Comparison of ENCODE assay signal across 9 cellular contexts in the genomic region with DNA sequence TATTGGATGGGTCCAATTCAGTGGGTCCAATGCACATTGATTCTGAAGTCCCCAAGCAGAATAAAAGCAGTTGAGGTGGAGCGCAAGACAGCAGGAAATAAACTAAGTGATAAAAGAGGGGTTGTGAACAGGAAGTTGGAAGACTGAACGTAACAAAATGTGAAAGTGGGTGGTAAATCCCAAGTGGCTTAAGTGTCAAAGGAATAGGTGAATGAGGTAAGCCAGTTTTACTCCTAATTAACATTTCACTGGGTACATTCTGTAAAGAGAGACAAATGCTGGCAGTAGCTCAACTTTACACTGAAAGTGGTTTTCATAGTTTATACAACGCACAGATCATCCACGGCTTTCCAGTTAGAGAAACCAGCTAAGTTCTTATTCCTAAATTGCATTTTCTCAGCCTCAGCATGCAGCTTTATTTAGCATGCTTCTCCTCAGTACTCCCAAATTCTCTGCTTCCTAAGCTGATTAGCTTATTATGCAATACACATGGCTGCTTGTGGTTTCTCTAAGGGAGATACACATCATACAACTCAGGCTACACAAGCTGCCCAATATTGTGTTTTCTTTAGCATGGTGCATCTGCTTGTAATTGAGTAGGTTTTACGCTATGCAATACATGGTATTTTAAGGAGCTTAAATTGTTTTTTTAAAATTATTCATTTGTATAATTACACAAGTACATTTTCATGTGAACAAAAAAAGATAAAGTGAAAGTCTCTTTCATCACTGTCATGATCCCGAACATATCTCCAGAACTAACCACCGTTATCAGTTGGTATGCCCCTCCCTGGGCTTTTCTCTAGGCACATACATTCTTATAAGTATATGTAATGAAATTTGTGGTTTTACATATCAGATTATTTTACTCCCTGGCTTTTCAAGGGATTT. TPM values are rescaled to one million over a fixed set of nuclear protein-coding genes. Genes with fewer than 3 reads are reported as not detected.
DNase-seq lines count a peak whose midpoint lies in the region; ATAC-seq, FAIRE-seq and TF ChIP-seq lines count a peak whose summit lies in the region.
"Had no signal": no experiment of that assay in that cellular context is flagged by ENCODE, and none has a peak within 500 bp of the region (broad histone marks: within the 10 kb centered on the region; RNA-seq: fewer than 3 reads in every experiment).

No MANE protein-coding gene starts in this region.

- H2BK12ac ChIP-seq in mesenchymal stem cell (ENCODE audit: low read length in 2 of 2): no peak overlapping the region

- H3K4me1 Mint-ChIP-seq in activated naive CD8-positive, alpha-beta T cell treated with anti-CD3 and anti-CD28 coated beads, Interleukin-2, amount 50 U/mL, for 24 hours: peaks cover 38% of the 10 kb centered on the region
- peaks cover 14% of the 10 kb centered on the region for H3K4me1 Mint-ChIP-seq in T-helper 2 cell treated with Interferon-gamma antibody and Interleukin-4, amounts not matched to agents 5 μg/mL and 100 μg/mL, for 36 hours (ENCODE audit: low read depth)

- no peak overlapping the region for H2BK120ac ChIP-seq in mesenchymal stem cell (ENCODE audit: low read depth, low read length)

- WGBS in mesenchymal stem cell: 46% methylated on average over 4 of the region's 7 CpGs

- H3K9me3 Mint-ChIP-seq in activated naive CD8-positive, alpha-beta T cell treated with anti-CD3 and anti-CD28 coated beads, Interleukin-2, amount 50 U/mL, for 24 hours: no peaks in the 10 kb centered on the region
- no peaks in the 10 kb centered on the region for H3K9me3 Mint-ChIP-seq in T-helper 2 cell treated with Interferon-gamma antibody and Interleukin-4, amounts not matched to agents 5 μg/mL and 100 μg/mL, for 36 hours

- no peak overlapping the region for H3K14ac ChIP-seq in mesenchymal stem cell (ENCODE audit: low read length in 2 of 2)

- H3K9ac ChIP-seq in mesenchymal stem cell (ENCODE audit: low read length): no peak overlapping the region

- H3K36me3 ChIP-seq in mesenchymal stem cell (ENCODE audit: control insufficient read depth in 1 of 2, insufficient read depth in 2 of 2, low read depth in 1 of 2, low read length in 2 of 2): no peaks in the 10 kb centered on the region

- no peak overlapping the region for H2AFZ ChIP-seq in mesenchymal stem cell (ENCODE audit: low read depth, low read length)

- no peak overlapping the region for H3K23ac ChIP-seq in mesenchymal stem cell (ENCODE audit: low read length in 2 of 2)

- no peaks in the 10 kb centered on the region for H3K4me1 ChIP-seq in mesenchymal stem cell (ENCODE audit: control insufficient read depth, insufficient read depth, low read depth, low read length)

- peak; percentile 11 for ATAC-seq in HG03280 (IDR thresholded peaks at IDR 0.05; ENCODE audit: unreplicated experiment)
- no peak for ATAC-seq in activated naive CD8-positive, alpha-beta T cell treated with anti-CD3 and anti-CD28 coated beads, Interleukin-2, amount 50 U/mL, for 24 hours
- ATAC-seq in GM21390 (IDR thresholded peaks at IDR 0.05; ENCODE audit: unreplicated experiment): no peak

- peaks cover 2% of the 10 kb centered on the region for H3K27me3 Mint-ChIP-seq in activated naive CD8-positive, alpha-beta T cell treated with anti-CD3 and anti-CD28 coated beads, Interleukin-2, amount 50 U/mL, for 24 hours
- peaks cover 3% of the 10 kb centered on the region for H3K27me3 Mint-ChIP-seq in T-helper 2 cell treated with Interferon-gamma antibody and Interleukin-4, amounts not matched to agents 5 μg/mL and 100 μg/mL, for 36 hours (ENCODE audit: low read depth)

- no peak overlapping the region for H4K8ac ChIP-seq in mesenchymal stem cell (ENCODE audit: low read length)

- FAIRE-seq in D721Med (lab: Jason Lieb, UNC): peak; percentile 53

- no peak overlapping the region for H4K91ac ChIP-seq in mesenchymal stem cell (ENCODE audit: low read length)

- H3K18ac ChIP-seq in mesenchymal stem cell (ENCODE audit: low read depth in 1 of 2, low read length in 2 of 2): no peak overlapping the region

- H3K9me3 ChIP-seq in mesenchymal stem cell (ENCODE audit: control insufficient read depth, low read length): no peaks in the 10 kb centered on the region

- no peak overlapping the region for H3K4me2 ChIP-seq in mesenchymal stem cell (ENCODE audit: low read length, poor library complexity, severe bottlenecking)

- DNase-seq in D721Med (ENCODE audit: insufficient read length, low spot score) (peak; percentile 18), mesenchymal stem cell (peak; percentile 81), NCI-H748 (lab: John Stamatoyannopoulos, UW; ENCODE audit: unreplicated experiment) (no peak), D341Med (ENCODE audit: low spot score) (no peak)
- DNase-seq in activated naive CD8-positive, alpha-beta T cell treated with anti-CD3 and anti-CD28 coated beads, Interleukin-2, amount 50 U/mL, for 24 hours: no peak
- no peak for DNase-seq in T-helper 2 cell treated with Interferon-gamma antibody and Interleukin-4, amounts not matched to agents 5 μg/mL and 100 μg/mL, for 36 hours (ENCODE audit: low spot score)
- DNase-seq: NCI-H446 treated with DMSO at 0.1 percent for 48 hours had no signal

- no peak overlapping the region for H3K27ac ChIP-seq in mesenchymal stem cell (ENCODE audit: low read length, poor library complexity, severe bottlenecking)

- no peak overlapping the region for H3K4me3 ChIP-seq in mesenchymal stem cell (ENCODE audit: insufficient read depth in 1 of 2, low read depth in 1 of 2, low read length in 2 of 2)

- no peaks in the 10 kb centered on the region for H3K79me1 ChIP-seq in mesenchymal stem cell (replicated peaks; ENCODE audit: low read length, poor library complexity, severe bottlenecking)

- no peak for TF ChIP-seq CTCF in D721Med (IDR thresholded peaks at IDR 0.05; ENCODE audit: insufficient read depth, missing control alignments)

- H3K4me3 Mint-ChIP-seq in activated naive CD8-positive, alpha-beta T cell treated with anti-CD3 and anti-CD28 coated beads, Interleukin-2, amount 50 U/mL, for 24 hours: no peak overlapping the region
- no peak overlapping the region for H3K4me3 Mint-ChIP-seq in T-helper 2 cell treated with Interferon-gamma antibody and Interleukin-4, amounts not matched to agents 5 μg/mL and 100 μg/mL, for 36 hours

- H2AK5ac ChIP-seq in mesenchymal stem cell (ENCODE audit: low read length, severe bottlenecking): no peak overlapping the region

- H3K4ac ChIP-seq in mesenchymal stem cell (ENCODE audit: low read depth in 1 of 2, low read length in 2 of 2): no peak overlapping the region

- H2BK15ac ChIP-seq in mesenchymal stem cell (ENCODE audit: low read depth, poor library complexity, severe bottlenecking): no peak overlapping the region

- H3K27me3 ChIP-seq in mesenchymal stem cell (ENCODE audit: control insufficient read depth in 1 of 2, insufficient read depth in 1 of 2, low read length in 2 of 2): no peaks in the 10 kb centered on the region

- no peaks in the 10 kb centered on the region for H3K36me3 Mint-ChIP-seq in activated naive CD8-positive, alpha-beta T cell treated with anti-CD3 and anti-CD28 coated beads, Interleukin-2, amount 50 U/mL, for 24 hours (ENCODE audit: low read depth)
- no peaks in the 10 kb centered on the region for H3K36me3 Mint-ChIP-seq in T-helper 2 cell treated with Interferon-gamma antibody and Interleukin-4, amounts not matched to agents 5 μg/mL and 100 μg/mL, for 36 hours (ENCODE audit: low read depth)

- peak overlapping the region; percentile 11 for H3K27ac Mint-ChIP-seq in activated naive CD8-positive, alpha-beta T cell treated with anti-CD3 and anti-CD28 coated beads, Interleukin-2, amount 50 U/mL, for 24 hours
- no peak overlapping the region for H3K27ac Mint-ChIP-seq in T-helper 2 cell treated with Interferon-gamma antibody and Interleukin-4, amounts not matched to agents 5 μg/mL and 100 μg/mL, for 36 hours

- no peak overlapping the region for H2BK5ac ChIP-seq in mesenchymal stem cell (ENCODE audit: low read depth, low read length, poor library complexity, severe bottlenecking)

RNA-seq across cellular contexts. Expression of a gene that starts 34.2 kb away (rescaled TPM):
- polyA plus RNA-seq in mesenchymal stem cell (2013, experiment 1 of 2): 108 TPM
- 98.7 TPM for polyA plus RNA-seq in mesenchymal stem cell (2013, experiment 2 of 2)

Comparison
In these comparisons a context has a peak if more than half of its experiments do, and no peak if none do; other contexts are left out.
1. DNase-seq: peak in D721Med (single experiment) and mesenchymal stem cell (single experiment); none in activated naive CD8-positive, alpha-beta T cell treated with anti-CD3 and anti-CD28 coated beads, Interleukin-2, amount 50 U/mL, for 24 hours (single experiment), NCI-H748 (single experiment), D341Med (single experiment) and T-helper 2 cell treated with Interferon-gamma antibody and Interleukin-4, amounts not matched to agents 5 μg/mL and 100 μg/mL, for 36 hours (single experiment).